12 cellular contexts compared by ENCODE assay signal in the genomic region with DNA sequence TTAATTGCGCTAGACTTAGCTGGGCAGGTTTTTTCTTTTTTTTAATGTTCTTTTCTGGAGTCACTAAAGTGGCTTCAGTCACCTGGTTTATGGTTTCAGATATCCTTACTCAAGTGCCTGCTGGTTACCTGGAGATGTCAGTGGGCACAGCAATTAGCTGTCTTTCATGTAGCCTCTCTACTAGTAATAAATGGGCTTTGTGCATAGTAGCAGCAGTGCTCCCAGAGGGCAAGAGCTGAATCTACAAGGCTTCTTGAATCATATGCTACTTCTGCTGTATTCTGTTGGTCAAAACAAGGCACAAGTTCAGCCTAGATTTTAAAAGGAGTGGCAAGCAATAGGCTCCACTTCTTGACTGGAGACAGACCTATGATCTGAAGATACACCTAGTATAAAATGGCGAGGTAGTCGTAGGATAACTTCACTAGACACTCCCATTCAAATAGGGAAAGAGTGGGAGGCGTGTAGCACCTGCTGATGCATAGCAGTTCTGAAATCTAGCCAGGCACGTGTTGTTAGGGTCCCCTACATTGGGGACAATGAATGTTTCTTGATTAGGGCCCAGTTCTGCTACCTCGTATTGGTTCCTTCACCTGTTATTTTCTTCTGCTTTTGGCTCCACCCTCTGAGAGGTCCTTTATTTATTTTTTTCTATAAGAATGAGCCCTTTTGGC. TPM values are rescaled to one million over a fixed set of nuclear protein-coding genes. Genes with fewer than 3 reads are reported as not detected.
DNase-seq lines count a peak whose midpoint lies in the region; ATAC-seq and TF ChIP-seq lines count a peak whose summit lies in the region.
"Had no signal": no experiment of that assay in that cellular context is flagged by ENCODE, and none has a peak within 500 bp of the region (broad histone marks: within the 10 kb centered on the region; RNA-seq: fewer than 3 reads in every experiment).

No MANE protein-coding gene starts in this region.

- H3K9me2 ChIP-seq in Karpas-422 (replicated peaks; ENCODE audit: insufficient read depth, low read length) (no peaks in the 10 kb centered on the region), OCI-LY7 (ENCODE audit: insufficient read depth, low read length) (no peaks in the 10 kb centered on the region)

- H4K20me1 ChIP-seq in Karpas-422 (ENCODE audit: insufficient read depth, low read depth, low read length) = no peaks in the 10 kb centered on the region; the same call in 1 of the 2 replicates
- peaks cover 12% of the 10 kb centered on the region for H4K20me1 ChIP-seq in OCI-LY7 (ENCODE audit: insufficient read depth, low read length)

- no peak overlapping the region for H3K9ac ChIP-seq in Karpas-422 (ENCODE audit: low read length)

- H2AFZ ChIP-seq in Karpas-422 (ENCODE audit: low read length) (no peak overlapping the region), OCI-LY7 (ENCODE audit: low read length) (no peak overlapping the region)

- peaks cover 3% of the 10 kb centered on the region for H3K36me3 Mint-ChIP-seq in activated CD4-positive, alpha-beta T cell treated with anti-CD3 and anti-CD28 coated beads, Interleukin-2, amount 10 ng/mL, durations not matched to agents 7 days and 5 days (ENCODE audit: low read depth)
- no peaks in the 10 kb centered on the region for H3K36me3 Mint-ChIP-seq in progenitor cell of endocrine pancreas (ENCODE audit: insufficient read depth)

- no peak for ATAC-seq in Right ventricle myocardium inferior

- H3K27me3 ChIP-seq in Karpas-422 (ENCODE audit: low read length) = no peaks in the 10 kb centered on the region
- H3K27me3 ChIP-seq: SJSA1 had no signal

- CTCF ChIA-PET in activated CD4-positive, alpha-beta T cell treated with anti-CD3 and anti-CD28 coated beads, Interleukin-2, amount 10 ng/mL, durations not matched to agents 7 days and 5 days (lab: Charles Lee) = interaction anchor here (0.6 kb wide), 1 partner anchor 75 kb away, joined by 4 read pairs; no protein-coding TSS in a partner anchor
- CTCF ChIA-PET in OCI-LY7 (lab: Charles Lee; ENCODE audit: unreplicated experiment) = no interaction called here

- no peaks in the 10 kb centered on the region for H3K9me3 Mint-ChIP-seq in activated CD4-positive, alpha-beta T cell treated with anti-CD3 and anti-CD28 coated beads, Interleukin-2, amount 10 ng/mL, durations not matched to agents 7 days and 5 days
- H3K9me3 Mint-ChIP-seq in progenitor cell of endocrine pancreas (ENCODE audit: low read depth) = no peaks in the 10 kb centered on the region
- H3K9me3 Mint-ChIP-seq: HFFc6 had no signal

- H3K4me1 Mint-ChIP-seq in activated CD4-positive, alpha-beta T cell treated with anti-CD3 and anti-CD28 coated beads, Interleukin-2, amount 10 ng/mL, durations not matched to agents 7 days and 5 days = peaks cover 4% of the 10 kb centered on the region
- H3K4me1 Mint-ChIP-seq in progenitor cell of endocrine pancreas (ENCODE audit: low read depth) = no peaks in the 10 kb centered on the region

- H3K4me1 ChIP-seq in Karpas-422 (ENCODE audit: low read length) (peaks cover 63% of the 10 kb centered on the region), OCI-LY7 (ENCODE audit: insufficient read depth, low read length, poor library complexity, severe bottlenecking) (peaks cover 16% of the 10 kb centered on the region)
- H3K4me1 ChIP-seq: SJSA1 had no signal

- POLR2A ChIA-PET in activated CD4-positive, alpha-beta T cell treated with anti-CD3 and anti-CD28 coated beads, Interleukin-2, amount 10 ng/mL, durations not matched to agents 7 days and 5 days (lab: Charles Lee) = interaction anchor here (0.6 to 0.7 kb wide), 2 partner anchors 8 to 64 kb away, joined by 3 read pairs; no protein-coding TSS in a partner anchor
- POLR2A ChIA-PET in OCI-LY7 (lab: Charles Lee) = interaction anchor here (0.6 to 1.3 kb wide), 6 partner anchors 10 to 1882 kb away, joined by 3 to 6 read pairs (median 3); no protein-coding TSS in a partner anchor

- H3K4me3 ChIP-seq in Karpas-422 (ENCODE audit: low read length) (no peak overlapping the region), OCI-LY7 (ENCODE audit: low read depth, low read length, poor library complexity, severe bottlenecking) (no peak overlapping the region)
- H3K4me3 ChIP-seq: SJSA1 had no signal

- H3K27ac Mint-ChIP-seq in activated CD4-positive, alpha-beta T cell treated with anti-CD3 and anti-CD28 coated beads, Interleukin-2, amount 10 ng/mL, durations not matched to agents 7 days and 5 days = no peak overlapping the region
- no peak overlapping the region for H3K27ac Mint-ChIP-seq in progenitor cell of endocrine pancreas
- H3K27ac Mint-ChIP-seq: B cell, HFFc6 had no signal

- peak overlapping the region; percentile 19 for H3K4me2 ChIP-seq in Karpas-422 (ENCODE audit: low read depth, low read length, poor library complexity, severe bottlenecking)
- peak overlapping the region; percentile 10; the same call in 1 of the 2 replicates for H3K4me2 ChIP-seq in OCI-LY7 (ENCODE audit: low read length)

- peaks cover 100% of the 10 kb centered on the region for H3K79me2 ChIP-seq in Karpas-422 (ENCODE audit: low read length)
- peaks cover 92% of the 10 kb centered on the region for H3K79me2 ChIP-seq in OCI-LY7 (ENCODE audit: insufficient read depth, low read depth, low read length)

- no TSS peak for BruUV-seq in OCI-LY7 (replicated peaks; lab: Mats Ljungman, UMichigan)

- no peaks in the 10 kb centered on the region for H3K27me3 Mint-ChIP-seq in activated CD4-positive, alpha-beta T cell treated with anti-CD3 and anti-CD28 coated beads, Interleukin-2, amount 10 ng/mL, durations not matched to agents 7 days and 5 days
- no peaks in the 10 kb centered on the region for H3K27me3 Mint-ChIP-seq in progenitor cell of endocrine pancreas
- H3K27me3 Mint-ChIP-seq: B cell had no signal

- intact Hi-C loops in OCI-LY7 (cut with micrococcal nuclease; ENCODE audit: unreplicated experiment) (no loop called here), Right ventricle myocardium inferior (cut with DNase I) (no loop called here)

- no peak overlapping the region for H3K4me3 Mint-ChIP-seq in activated CD4-positive, alpha-beta T cell treated with anti-CD3 and anti-CD28 coated beads, Interleukin-2, amount 10 ng/mL, durations not matched to agents 7 days and 5 days
- no peak overlapping the region for H3K4me3 Mint-ChIP-seq in progenitor cell of endocrine pancreas (ENCODE audit: low read depth)
- H3K4me3 Mint-ChIP-seq: B cell, HFFc6 had no signal

- no peaks in the 10 kb centered on the region for H3K36me3 ChIP-seq in Karpas-422 (ENCODE audit: insufficient read depth, low read length)
- peaks cover 9% of the 10 kb centered on the region; the same call in 1 of the 2 replicates for H3K36me3 ChIP-seq in OCI-LY7 (ENCODE audit: insufficient read depth, low read length)
- H3K36me3 ChIP-seq: SJSA1 had no signal

- H3K27ac ChIP-seq in Karpas-422 (ENCODE audit: low read length) (no peak overlapping the region), OCI-LY7 (ENCODE audit: low read depth, low read length, poor library complexity, severe bottlenecking) (no peak overlapping the region)
- H3K27ac ChIP-seq: SJSA1 had no signal

- TF ChIP-seq CTCF in OCI-LY7 (conservative IDR thresholded peaks at IDR 0.05; ENCODE audit: low read length) (peak; percentile 64), progenitor cell of endocrine pancreas (IDR thresholded peaks at IDR 0.05; ENCODE audit: unreplicated experiment) (peak; percentile 27)

- H3K9me3 ChIP-seq in Karpas-422 (ENCODE audit: low read length) (no peaks in the 10 kb centered on the region), OCI-LY7 (ENCODE audit: low read length) (no peaks in the 10 kb centered on the region)
- H3K9me3 ChIP-seq: SJSA1 had no signal

- peak; percentile 10 for DNase-seq in activated CD4-positive, alpha-beta T cell treated with anti-CD3 and anti-CD28 coated beads for 48 hours
- DNase-seq in activated CD4-positive, alpha-beta T cell treated with anti-CD3 and anti-CD28 coated beads, Interleukin-2, amount 10 ng/mL, durations not matched to agents 7 days and 5 days = no peak
- DNase-seq in Karpas-422 (peak; percentile 63), OCI-LY7 (ENCODE audit: low spot score) (peak; percentile 43), progenitor cell of endocrine pancreas (ENCODE audit: low spot score, unreplicated experiment) (no peak), Right ventricle myocardium inferior (ENCODE audit: missing footprints) (no peak), SKM-1 (lab: John Stamatoyannopoulos, UW; ENCODE audit: unreplicated experiment) (no peak)
- no peak for DNase-seq in activated effector memory CD4-positive, alpha-beta T cell treated with anti-CD3 and anti-CD28 coated beads, Interleukin-2, amount 50 U/mL, for 16 hours
- DNase-seq: HFFc6, hippocampal formation had no signal

RNA-seq across cellular contexts. Expression of a gene that starts 7.0 kb away (rescaled TPM):
- 10 to 100 TPM; 17.4 to 19.3 TPM for total RNA-seq in activated CD4-positive, alpha-beta T cell treated with anti-CD3 and anti-CD28 coated beads, Interleukin-2, amount 10 ng/mL, durations not matched to agents 7 days and 5 days
- 24.3 and 72.5 TPM in 2 replicates for total RNA-seq in Karpas-422 (2014; rRNA removed; shearing (Covaris generic); ENCODE audit: low replicate concordance)
- total RNA-seq in OCI-LY7 (2014; rRNA removed; shearing (Covaris generic)) = 16.7 and 18.0 TPM in 2 replicates
- total RNA-seq in OCI-LY7 (2022) (38.6 and 41.1 TPM in 2 replicates), progenitor cell of endocrine pancreas (43.5 and 44.3 TPM in 2 replicates), Right ventricle myocardium inferior (29.5 TPM)

Comparison
In these comparisons a context has a peak if more than half of its experiments do, and no peak if none do; other contexts are left out.
1. DNase-seq: peak in activated CD4-positive, alpha-beta T cell treated with anti-CD3 and anti-CD28 coated beads for 48 hours (single experiment), Karpas-422 (single experiment) and OCI-LY7 (single experiment); none in activated CD4-positive, alpha-beta T cell treated with anti-CD3 and anti-CD28 coated beads, Interleukin-2, amount 10 ng/mL, durations not matched to agents 7 days and 5 days (single experiment), progenitor cell of endocrine pancreas (single experiment), Right ventricle myocardium inferior (single experiment), SKM-1 (single experiment) and activated effector memory CD4-positive, alpha-beta T cell treated with anti-CD3 and anti-CD28 coated beads, Interleukin-2, amount 50 U/mL, for 16 hours (single experiment).